24 cellular contexts compared by ENCODE assay signal in genomic region chrX:56968980-56969379, GRCh38.
"Had no signal": no experiment of that assay in that cellular context is flagged by ENCODE, and none has a peak within 500 bp of the region (broad histone marks: within the 10 kb centered on the region; RNA-seq: fewer than 3 reads in every experiment).

No MANE protein-coding gene starts in this region.

- H3K9me3 ChIP-seq: esophagus squamous epithelium, lower lobe of right lung, neutrophil, sigmoid colon, spleen, testis, upper lobe of left lung had no signal

- H3K4me1 ChIP-seq: lower lobe of right lung, parathyroid adenoma, sigmoid colon, spleen, testis, upper lobe of left lung had no signal

- H3K4me1 Mint-ChIP-seq: stimulated activated memory B cell treated with anti-CD40 and anti-IgM and Interleukin-4, amounts not matched to agents 10 μg/mL and 1 μg/mL and 100 μg/mL, for 72 hours had no signal

- H3K27me3 Mint-ChIP-seq: activated CD4-positive, alpha-beta T cell treated with anti-CD3 and anti-CD28 coated beads, Interleukin-2, amount 10 ng/mL, durations not matched to agents 7 days and 5 days; dendritic cell treated with granulocyte-macrophage colony-stimulating factor and Interleukin-4, amounts not matched to agents 40 ng/mL and 50 ng/mL, for 4 days; natural killer cell treated with Interleukin-12 subunit alpha and Interleukin-12 subunit beta and Interleukin-15 and Interleukin-18, amount 100 ng/mL, for 72 hours; stimulated activated memory B cell treated with anti-CD40 and anti-IgM and Interleukin-4, amounts not matched to agents 10 μg/mL and 1 μg/mL and 100 μg/mL, for 72 hours had no signal

- H3K27ac ChIP-seq: esophagus squamous epithelium, lower lobe of right lung, neutrophil, parathyroid adenoma, sigmoid colon, spleen, testis, upper lobe of left lung had no signal

- H3K9ac ChIP-seq: parathyroid adenoma had no signal

- H3K27ac Mint-ChIP-seq: activated CD4-positive, alpha-beta T cell treated with anti-CD3 and anti-CD28 coated beads, Interleukin-2, amount 10 ng/mL, durations not matched to agents 7 days and 5 days; dendritic cell treated with granulocyte-macrophage colony-stimulating factor and Interleukin-4, amounts not matched to agents 40 ng/mL and 50 ng/mL, for 4 days; natural killer cell treated with Interleukin-12 subunit alpha and Interleukin-12 subunit beta and Interleukin-15 and Interleukin-18, amount 100 ng/mL, for 72 hours; stimulated activated memory B cell treated with anti-CD40 and anti-IgM and Interleukin-4, amounts not matched to agents 10 μg/mL and 1 μg/mL and 100 μg/mL, for 72 hours had no signal

- H3K4me3 ChIP-seq: esophagus squamous epithelium, lower lobe of right lung, sigmoid colon, spleen, testis, upper lobe of left lung had no signal

- H3K27me3 ChIP-seq: neutrophil, sigmoid colon, spleen, testis, upper lobe of left lung had no signal

- H3K36me3 ChIP-seq: esophagus squamous epithelium, neutrophil, sigmoid colon, upper lobe of left lung had no signal

- ATAC-seq: left colon; lower lobe of right lung; natural killer cell treated with Interleukin-12 subunit alpha and Interleukin-12 subunit beta and Interleukin-15 and Interleukin-18, amount 100 ng/mL, for 72 hours; stimulated activated memory B cell treated with anti-CD40 and anti-IgM and Interleukin-4, amounts not matched to agents 10 μg/mL and 1 μg/mL and 100 μg/mL, for 72 hours had no signal

- DNase-seq: activated CD4-positive, alpha-beta T cell treated with anti-CD3 and anti-CD28 coated beads, Interleukin-2, amount 10 ng/mL, durations not matched to agents 7 days and 5 days; activated CD8-positive, alpha-beta memory T cell treated with anti-CD3 and anti-CD28 coated beads for 24 hours; activated CD8-positive, alpha-beta memory T cell treated with anti-CD3 and anti-CD28 coated beads, Interleukin-2, amount 50 U/mL, for 48 hours; activated effector memory CD4-positive, alpha-beta T cell treated with Interleukin-2 at 50 U/mL for 16 hours; activated naive CD4-positive, alpha-beta T cell treated with anti-CD3 and anti-CD28 coated beads, Interleukin-2, amount 50 U/mL, for 16 hours; activated T-cell treated with anti-CD3 and anti-CD28 coated beads, Interleukin-2, amount 50 U/mL, for 48 hours; effector CD8-positive, alpha-beta T cell; esophagus squamous epithelium; foreskin melanocyte; glutamatergic neuron; hippocampal formation; islet precursor cell; left colon; lower lobe of right lung; sigmoid colon; spleen; stimulated activated CD4-positive, alpha-beta T cell treated with anti-CD3 and anti-CD28 coated beads, Interleukin-4, amount 100 ng/mL, for 4 hours; testis; upper lobe of left lung had no signal

- H3K9me3 Mint-ChIP-seq: activated CD4-positive, alpha-beta T cell treated with anti-CD3 and anti-CD28 coated beads, Interleukin-2, amount 10 ng/mL, durations not matched to agents 7 days and 5 days; dendritic cell treated with granulocyte-macrophage colony-stimulating factor and Interleukin-4, amounts not matched to agents 40 ng/mL and 50 ng/mL, for 4 days; natural killer cell treated with Interleukin-12 subunit alpha and Interleukin-12 subunit beta and Interleukin-15 and Interleukin-18, amount 100 ng/mL, for 72 hours; stimulated activated memory B cell treated with anti-CD40 and anti-IgM and Interleukin-4, amounts not matched to agents 10 μg/mL and 1 μg/mL and 100 μg/mL, for 72 hours had no signal

- H3K4me3 Mint-ChIP-seq: activated CD4-positive, alpha-beta T cell treated with anti-CD3 and anti-CD28 coated beads, Interleukin-2, amount 10 ng/mL, durations not matched to agents 7 days and 5 days; dendritic cell treated with granulocyte-macrophage colony-stimulating factor and Interleukin-4, amounts not matched to agents 40 ng/mL and 50 ng/mL, for 4 days; natural killer cell treated with Interleukin-12 subunit alpha and Interleukin-12 subunit beta and Interleukin-15 and Interleukin-18, amount 100 ng/mL, for 72 hours; stimulated activated memory B cell treated with anti-CD40 and anti-IgM and Interleukin-4, amounts not matched to agents 10 μg/mL and 1 μg/mL and 100 μg/mL, for 72 hours had no signal
